27 cellular contexts compared by ENCODE assay signal in the genomic region with DNA sequence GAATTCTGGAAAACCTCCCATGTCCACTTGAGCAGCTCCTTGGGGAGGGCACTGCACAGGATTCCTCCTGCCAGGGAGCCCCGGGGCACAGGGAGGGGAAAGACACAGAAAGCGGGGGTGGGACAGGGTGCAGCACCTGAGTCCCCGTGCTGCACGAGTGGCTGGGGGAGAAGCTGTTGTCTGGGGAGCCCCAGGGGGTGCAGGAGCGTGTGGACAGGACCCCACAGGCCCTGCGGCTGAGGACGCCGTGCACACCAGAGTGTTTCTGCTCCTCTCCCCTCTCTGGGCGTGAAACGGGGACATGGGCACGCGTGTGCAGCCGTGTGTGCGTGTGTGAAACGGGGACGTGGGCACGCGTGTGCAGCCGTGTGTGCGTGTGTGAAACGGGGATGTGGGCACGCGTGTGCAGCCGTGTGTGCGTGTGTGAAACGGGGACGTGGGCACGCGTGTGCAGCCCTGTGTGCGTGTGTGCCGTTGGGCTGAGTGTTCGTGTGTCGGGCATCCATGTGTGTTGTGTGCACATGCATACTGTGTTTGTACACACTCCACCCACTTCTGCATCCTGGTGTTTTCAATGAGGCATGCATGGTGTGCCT.
"Had no signal": no experiment of that assay in that cellular context is flagged by ENCODE, and none has a peak within 500 bp of the region (broad histone marks: within the 10 kb centered on the region; RNA-seq: fewer than 3 reads in every experiment).

No MANE protein-coding gene starts in this region.

- H3K27ac Mint-ChIP-seq: immature natural killer cell; mesothelial cell of epicardium; naive B cell; natural killer cell; progenitor cell of endocrine pancreas; stimulated activated memory B cell treated with anti-CD40 and anti-IgM and Interleukin-4, amounts not matched to agents 10 μg/mL and 1 μg/mL and 100 μg/mL, for 72 hours had no signal

- ATAC-seq: left colon; left lung; natural killer cell; right lobe of liver; stimulated activated memory B cell treated with anti-CD40 and anti-IgM and Interleukin-4, amounts not matched to agents 10 μg/mL and 1 μg/mL and 100 μg/mL, for 72 hours; stimulated activated naive CD8-positive, alpha-beta T cell treated with anti-CD3 and anti-CD28 coated beads, Interleukin-15, amount 100 ng/mL, for 72 hours; upper lobe of right lung had no signal

- H3K9ac ChIP-seq: neural progenitor cell had no signal

- H3K9me3 ChIP-seq: left lung, ovary, right atrium auricular region, right lobe of liver, transverse colon, upper lobe of right lung had no signal

- H3K27me3 ChIP-seq: left lung, neural progenitor cell, ovary, right atrium auricular region, right lobe of liver, transverse colon, upper lobe of right lung had no signal

- H3K4me1 Mint-ChIP-seq: immature natural killer cell, natural killer cell, neural progenitor cell had no signal

- H3K4me1 ChIP-seq: neural progenitor cell, right atrium auricular region, right lobe of liver, transverse colon, upper lobe of right lung had no signal

- H3K36me3 Mint-ChIP-seq: natural killer cell, neural progenitor cell had no signal

- H3K27ac ChIP-seq: left lung, neural progenitor cell, ovary, right atrium auricular region, right lobe of liver, transverse colon, upper lobe of right lung had no signal

- H3K4me3 ChIP-seq: left lung, lung, neural progenitor cell, ovary, right atrium auricular region, right lobe of liver, smooth muscle cell, transverse colon, upper lobe of right lung had no signal

- H3K27me3 Mint-ChIP-seq: naive B cell; progenitor cell of endocrine pancreas; stimulated activated memory B cell treated with anti-CD40 and anti-IgM and Interleukin-4, amounts not matched to agents 10 μg/mL and 1 μg/mL and 100 μg/mL, for 72 hours; stimulated activated naive CD8-positive, alpha-beta T cell treated with anti-CD3 and anti-CD28 coated beads, Interleukin-15, amount 100 ng/mL, for 72 hours had no signal

- H3K9me3 Mint-ChIP-seq: immature natural killer cell; mesothelial cell of epicardium; naive B cell; natural killer cell; nephron progenitor cell; neural progenitor cell; stimulated activated memory B cell treated with anti-CD40 and anti-IgM and Interleukin-4, amounts not matched to agents 10 μg/mL and 1 μg/mL and 100 μg/mL, for 72 hours; stimulated activated naive CD8-positive, alpha-beta T cell treated with anti-CD3 and anti-CD28 coated beads, Interleukin-15, amount 100 ng/mL, for 72 hours had no signal

- DNase-seq: hippocampal formation; immature natural killer cell; kidney; left colon; left lung; mesendoderm; naive B cell; natural killer cell; nephron progenitor cell; right lobe of liver; stimulated activated CD4-positive, alpha-beta T cell treated with anti-CD3 and anti-CD28 coated beads, Interleukin-1b, Interleukin-23, amount 100 ng/mL, for 48 hours; stimulated activated CD4-positive, alpha-beta T cell treated with anti-CD3 and anti-CD28 coated beads, Interleukin-2, amount 100 ng/mL, for 48 hours; stimulated activated CD4-positive, alpha-beta T cell treated with anti-CD3 and anti-CD28 coated beads, Interleukin-4, amount 100 ng/mL, for 4 hours; stimulated activated CD8-positive, alpha-beta memory T cell treated with anti-CD3 and anti-CD28 coated beads, Interleukin-4, amount 100 ng/mL, for 48 hours; stimulated activated naive CD4-positive, alpha-beta T cell treated with Interleukin-2 at 50 U/mL for 16 hours; stimulated activated naive CD8-positive, alpha-beta T cell treated with anti-CD3 and anti-CD28 coated beads, Interleukin-15, amount 100 ng/mL, for 72 hours; substantia nigra; transverse colon; upper lobe of right lung had no signal

- H3K4me2 ChIP-seq: neural progenitor cell, smooth muscle cell had no signal

- H2AFZ ChIP-seq: neural progenitor cell had no signal

- H3K36me3 ChIP-seq: neural progenitor cell, ovary, right atrium auricular region, right lobe of liver, transverse colon, upper lobe of right lung had no signal

- H3K4me3 Mint-ChIP-seq: immature natural killer cell; mesothelial cell of epicardium; natural killer cell; nephron progenitor cell; neural progenitor cell; stimulated activated memory B cell treated with anti-CD40 and anti-IgM and Interleukin-4, amounts not matched to agents 10 μg/mL and 1 μg/mL and 100 μg/mL, for 72 hours; stimulated activated naive CD8-positive, alpha-beta T cell treated with anti-CD3 and anti-CD28 coated beads, Interleukin-15, amount 100 ng/mL, for 72 hours had no signal
